ENCODE assay signal across 33 cellular contexts in genomic region chrX:31091819-31092218, GRCh38. TPM values are rescaled to one million over a fixed set of nuclear protein-coding genes. Genes with fewer than 3 reads are reported as not detected.
"Had no signal": no experiment of that assay in that cellular context is flagged by ENCODE, and none has a peak within 500 bp of the region (broad histone marks: within the 10 kb centered on the region; RNA-seq: fewer than 3 reads in every experiment).

No MANE protein-coding gene starts in this region.

- H3K36me3 Mint-ChIP-seq: naive thymus-derived CD8-positive, alpha-beta T cell; stimulated activated effector memory CD8-positive, alpha-beta T cell treated with anti-CD3 and anti-CD28 coated beads, Interleukin-12 subunit alpha, Interleukin-12 subunit beta, amount 100 ng/mL, for 72 hours had no signal

- H3K9me3 Mint-ChIP-seq: activated CD4-positive, alpha-beta T cell treated with anti-CD3 and anti-CD28 coated beads, Interleukin-2, amount 10 ng/mL, durations not matched to agents 7 days and 5 days; activated naive CD4-positive, alpha-beta T cell treated with anti-CD3 and anti-CD28 coated beads for 36 hours; activated T-cell treated with anti-CD3 and anti-CD28 coated beads, Interleukin-2, amount 50 U/mL, for 4 hours; T-helper 2 cell treated with Interferon-gamma antibody and Interleukin-4, amounts not matched to agents 5 μg/mL and 100 μg/mL, for 36 hours had no signal

- H3K4me3 Mint-ChIP-seq: activated CD4-positive, alpha-beta memory T cell treated with anti-CD3 and anti-CD28 coated beads, Interleukin-2, amount 10 ng/mL, durations not matched to agents 7 days and 5 days; activated CD4-positive, alpha-beta T cell treated with anti-CD3 and anti-CD28 coated beads, Interleukin-2, amount 10 ng/mL, durations not matched to agents 7 days and 5 days; activated naive CD4-positive, alpha-beta T cell treated with anti-CD3 and anti-CD28 coated beads for 36 hours; activated T-cell treated with anti-CD3 and anti-CD28 coated beads, Interleukin-2, amount 50 U/mL, for 4 hours; naive thymus-derived CD8-positive, alpha-beta T cell; neural crest cell; stimulated activated effector memory CD8-positive, alpha-beta T cell treated with anti-CD3 and anti-CD28 coated beads, Interleukin-12 subunit alpha, Interleukin-12 subunit beta, amount 100 ng/mL, for 72 hours; T-helper 2 cell treated with Interferon-gamma antibody and Interleukin-4, amounts not matched to agents 5 μg/mL and 100 μg/mL, for 36 hours had no signal

- H3K4me1 Mint-ChIP-seq: naive thymus-derived CD8-positive, alpha-beta T cell; neural crest cell; stimulated activated effector memory CD8-positive, alpha-beta T cell treated with anti-CD3 and anti-CD28 coated beads, Interleukin-12 subunit alpha, Interleukin-12 subunit beta, amount 100 ng/mL, for 72 hours had no signal

- ATAC-seq: activated T-cell treated with anti-CD3 and anti-CD28 coated beads, Interleukin-2, amount 50 U/mL, for 4 hours; gastrocnemius medialis; left cardiac atrium; left ventricle myocardium superior; naive thymus-derived CD8-positive, alpha-beta T cell; pancreas; stimulated activated effector memory CD8-positive, alpha-beta T cell treated with anti-CD3 and anti-CD28 coated beads, Interleukin-12 subunit alpha, Interleukin-12 subunit beta, amount 100 ng/mL, for 72 hours had no signal

- H3K36me3 ChIP-seq: esophagus squamous epithelium, gastrocnemius medialis, pancreas, prostate gland, sigmoid colon, stomach, thyroid gland, upper lobe of left lung had no signal

- H3K27ac Mint-ChIP-seq: activated CD4-positive, alpha-beta memory T cell treated with anti-CD3 and anti-CD28 coated beads, Interleukin-2, amount 10 ng/mL, durations not matched to agents 7 days and 5 days; activated CD4-positive, alpha-beta T cell treated with anti-CD3 and anti-CD28 coated beads, Interleukin-2, amount 10 ng/mL, durations not matched to agents 7 days and 5 days; activated naive CD4-positive, alpha-beta T cell treated with anti-CD3 and anti-CD28 coated beads for 36 hours; naive thymus-derived CD8-positive, alpha-beta T cell; stimulated activated effector memory CD8-positive, alpha-beta T cell treated with anti-CD3 and anti-CD28 coated beads, Interleukin-12 subunit alpha, Interleukin-12 subunit beta, amount 100 ng/mL, for 72 hours; T-helper 2 cell treated with Interferon-gamma antibody and Interleukin-4, amounts not matched to agents 5 μg/mL and 100 μg/mL, for 36 hours had no signal

- H3K27ac ChIP-seq: epithelial cell of prostate, esophagus squamous epithelium, gastrocnemius medialis, hepatocyte, pancreas, prostate gland, sigmoid colon, stomach, thyroid gland, upper lobe of left lung had no signal

- H3K9me3 ChIP-seq: esophagus squamous epithelium, gastrocnemius medialis, pancreas, prostate gland, sigmoid colon, thyroid gland, upper lobe of left lung had no signal

- H3K4me3 ChIP-seq: esophagus squamous epithelium, gastrocnemius medialis, hepatocyte, pancreas, prostate gland, sigmoid colon, stomach, thyroid gland, upper lobe of left lung had no signal

- H3K79me2 ChIP-seq: hepatocyte had no signal

- H3K27me3 Mint-ChIP-seq: activated CD4-positive, alpha-beta memory T cell treated with anti-CD3 and anti-CD28 coated beads, Interleukin-2, amount 10 ng/mL, durations not matched to agents 7 days and 5 days; activated CD4-positive, alpha-beta T cell treated with anti-CD3 and anti-CD28 coated beads, Interleukin-2, amount 10 ng/mL, durations not matched to agents 7 days and 5 days had no signal

- H3K4me1 ChIP-seq: esophagus squamous epithelium, gastrocnemius medialis, pancreas, prostate gland, sigmoid colon, stomach, thyroid gland, upper lobe of left lung had no signal

- DNase-seq: activated CD4-positive, alpha-beta memory T cell treated with anti-CD3 and anti-CD28 coated beads, Interleukin-2, amount 10 ng/mL, durations not matched to agents 7 days and 5 days; activated CD4-positive, alpha-beta T cell treated with anti-CD3 and anti-CD28 coated beads, Interleukin-2, amount 10 ng/mL, durations not matched to agents 7 days and 5 days; activated CD4-positive, CD25-positive, alpha-beta regulatory T cell; activated CD8-positive, alpha-beta memory T cell treated with anti-CD3 and anti-CD28 coated beads, Interleukin-2, amount 50 U/mL, for 48 hours; activated effector memory CD4-positive, alpha-beta T cell treated with Interleukin-2 at 50 U/mL for 16 hours; activated naive CD4-positive, alpha-beta T cell treated with anti-CD3 and anti-CD28 coated beads for 36 hours; activated T-cell treated with anti-CD3 and anti-CD28 coated beads, Interleukin-2, amount 50 U/mL, for 4 hours; amygdala; dermis blood vessel endothelial cell; effector CD4-positive, alpha-beta T cell; esophagus squamous epithelium; gastrocnemius medialis; islet precursor cell; left cardiac atrium; midbrain; naive thymus-derived CD8-positive, alpha-beta T cell; nucleus accumbens; pancreas; retina; sigmoid colon; small intestine; stimulated activated CD4-positive, alpha-beta T cell treated with anti-CD3 and anti-CD28 coated beads, Interleukin-4, amount 100 ng/mL, for 24 hours; stomach; thyroid gland; upper lobe of left lung had no signal

- H3K27me3 ChIP-seq: esophagus squamous epithelium, gastrocnemius medialis, hepatocyte, sigmoid colon, stomach, thyroid gland, upper lobe of left lung had no signal

- H3K4me2 ChIP-seq: hepatocyte had no signal

RNA-seq across cellular contexts. Expression of gene FTHL17, which starts 20.0 kb away (rescaled TPM):
- total RNA-seq: activated CD4-positive, alpha-beta memory T cell treated with anti-CD3 and anti-CD28 coated beads, Interleukin-2, amount 10 ng/mL, durations not matched to agents 7 days and 5 days; activated CD4-positive, alpha-beta T cell treated with anti-CD3 and anti-CD28 coated beads, Interleukin-2, amount 10 ng/mL, durations not matched to agents 7 days and 5 days; activated naive CD4-positive, alpha-beta T cell treated with anti-CD3 and anti-CD28 coated beads for 36 hours; activated T-cell treated with anti-CD3 and anti-CD28 coated beads, Interleukin-2, amount 50 U/mL, for 4 hours; dermis blood vessel endothelial cell; esophagus squamous epithelium; gastrocnemius medialis; hepatocyte; left cardiac atrium; left ventricle myocardium superior; lung microvascular endothelial cell; naive thymus-derived CD8-positive, alpha-beta T cell; neural crest cell; pancreas; sigmoid colon; stomach; thyroid gland; upper lobe of left lung had no signal
- polyA plus RNA-seq: hepatocyte; naive thymus-derived CD8-positive, alpha-beta T cell; pancreas; sigmoid colon; small intestine; stomach had no signal
